ENCODE assay signal across 8 cellular contexts in genomic region chr2:172098650-172099471, GRCh38. TPM values are rescaled to one million over a fixed set of nuclear protein-coding genes. Genes with fewer than 3 reads are reported as not detected.
A peak's percentile ranks its signal among the peaks of the same experiment; 100 is the strongest.
DNase-seq lines count a peak whose midpoint lies in the region; ATAC-seq and TF ChIP-seq lines count a peak whose summit lies in the region.

No MANE protein-coding gene starts in this region.

- H3K4me3 Mint-ChIP-seq in activated CD8-positive, alpha-beta memory T cell treated with anti-CD3 and anti-CD28 coated beads, Interleukin-2, amount 10 ng/mL, durations not matched to agents 7 days and 5 days, result peak overlapping the region; percentile 18

- ATAC-seq in activated CD8-positive, alpha-beta memory T cell treated with anti-CD3 and anti-CD28 coated beads, Interleukin-2, amount 10 ng/mL, durations not matched to agents 7 days and 5 days, result peak; percentile 11
- ATAC-seq in sciatic nerve, result no peak
- no peak for ATAC-seq in left lobe of liver

- H3K9me3 ChIP-seq in BLaER1 treated with 17β-estradiol and CSF1 and Interleukin-3, amounts not matched to agents 10 nM and 100 nM (replicated peaks in 1 of 11), result no peaks in the 10 kb centered on the region
- H3K9me3 ChIP-seq in HEK293 (ENCODE audit: control insufficient read depth, insufficient read depth, low read depth, low read length), result no peaks in the 10 kb centered on the region

- no peaks in the 10 kb centered on the region for H3K9me3 Mint-ChIP-seq in activated CD8-positive, alpha-beta memory T cell treated with anti-CD3 and anti-CD28 coated beads, Interleukin-2, amount 10 ng/mL, durations not matched to agents 7 days and 5 days (ENCODE audit: low read depth)

- H3K36me3 ChIP-seq in BLaER1 treated with 17β-estradiol and CSF1 and Interleukin-3, amounts not matched to agents 10 nM and 100 nM, result no peaks in the 10 kb centered on the region
- peaks cover 0 to 22% of the 10 kb centered on the region in 2 experiments; a peak in 1 of 3 replicates for H3K36me3 ChIP-seq in HEK293 (ENCODE audit: control insufficient read depth in 2 of 2, insufficient read depth in 1 of 2, low read length in 2 of 2)

- H4K20me1 ChIP-seq in BLaER1 treated with 17β-estradiol and CSF1 and Interleukin-3, amounts not matched to agents 10 nM and 100 nM, result peaks cover 6 to 96% (median 90%) of the 10 kb centered on the region in 11 experiments; a peak in 20 of 22 replicates

- intact Hi-C loops in sciatic nerve (cut with DNase I), result no loop called here

- peak overlapping the region; percentile 3 for H3K27ac Mint-ChIP-seq in activated CD8-positive, alpha-beta memory T cell treated with anti-CD3 and anti-CD28 coated beads, Interleukin-2, amount 10 ng/mL, durations not matched to agents 7 days and 5 days

- no peak for DNase-seq in activated CD8-positive, alpha-beta memory T cell treated with anti-CD3 and anti-CD28 coated beads, Interleukin-2, amount 10 ng/mL, durations not matched to agents 7 days and 5 days
- DNase-seq in foreskin melanocyte, result peak; percentile 65
- peak; percentile 65 for DNase-seq in sciatic nerve (ENCODE audit: low spot score)
- DNase-seq in putamen (ENCODE audit: low spot score), result no peak
- no peak for DNase-seq in D341Med (ENCODE audit: low spot score)
- DNase-seq in left lobe of liver (ENCODE audit: low spot score), result no peak

- peak overlapping the region in 8 of 10 experiments; percentile 10 to 63 (median 42); a peak in 13 of 20 replicates for H3K4me3 ChIP-seq in BLaER1 treated with 17β-estradiol and CSF1 and Interleukin-3, amounts not matched to agents 10 nM and 100 nM
- peak overlapping the region; percentile 67 for H3K4me3 ChIP-seq in HEK293 (ENCODE audit: low read depth, low read length)

- CTCF ChIA-PET in HEK293 (lab: Yijun Ruan, JAX), result interaction anchor here (0.6 to 1.4 kb wide), 6 partner anchors 17 to 395 kb away, joined by 3 to 4 read pairs (median 3); no protein-coding TSS in a partner anchor
- CTCF ChIA-PET in activated CD8-positive, alpha-beta memory T cell treated with anti-CD3 and anti-CD28 coated beads, Interleukin-2, amount 10 ng/mL, durations not matched to agents 7 days and 5 days (lab: Charles Lee), result interaction anchor here (0.6 to 2.3 kb wide), 7 partner anchors 11 to 164 kb away, joined by 3 to 10 read pairs (median 3); partner anchors contain the start of gene DLX1

- peaks cover 99 to 100% (median 100%) of the 10 kb centered on the region in 11 experiments for H3K27me3 ChIP-seq in BLaER1 treated with 17β-estradiol and CSF1 and Interleukin-3, amounts not matched to agents 10 nM and 100 nM

- H3K4me1 Mint-ChIP-seq in activated CD8-positive, alpha-beta memory T cell treated with anti-CD3 and anti-CD28 coated beads, Interleukin-2, amount 10 ng/mL, durations not matched to agents 7 days and 5 days, result peaks cover 52% of the 10 kb centered on the region

- peaks cover 80% of the 10 kb centered on the region for H3K27me3 Mint-ChIP-seq in activated CD8-positive, alpha-beta memory T cell treated with anti-CD3 and anti-CD28 coated beads, Interleukin-2, amount 10 ng/mL, durations not matched to agents 7 days and 5 days

- peak; percentile 5; the same call in 1 of the 2 replicates for TF ChIP-seq CTCF in HEK293 (tag by site-specific recombination; IDR thresholded peaks at IDR 0.05)

- H3K27ac ChIP-seq in BLaER1 treated with 17β-estradiol and CSF1 and Interleukin-3, amounts not matched to agents 10 nM and 100 nM, result no peak overlapping the region
- H3K27ac ChIP-seq in HEK293 (ENCODE audit: extremely low read depth, low read depth, low read length), result peak overlapping the region; percentile 99

- peak overlapping the region in 10 of 11 experiments; percentile 33 to 94 (median 74); a peak in 19 of 22 replicates for H3K4me2 ChIP-seq in BLaER1 treated with 17β-estradiol and CSF1 and Interleukin-3, amounts not matched to agents 10 nM and 100 nM

- H3K9ac ChIP-seq in BLaER1 treated with 17β-estradiol and CSF1 and Interleukin-3, amounts not matched to agents 10 nM and 100 nM, result 0 out of 22 replicates have a peak overlapping the region, but pooled peaks of 1 of the 11 experiments have one; percentile 13

- H3K36me3 Mint-ChIP-seq in activated CD8-positive, alpha-beta memory T cell treated with anti-CD3 and anti-CD28 coated beads, Interleukin-2, amount 10 ng/mL, durations not matched to agents 7 days and 5 days, result peaks cover 3% of the 10 kb centered on the region

- H3K4me1 ChIP-seq in BLaER1 treated with 17β-estradiol and CSF1 and Interleukin-3, amounts not matched to agents 10 nM and 100 nM, result peaks cover 49 to 82% (median 68%) of the 10 kb centered on the region in 10 experiments
- peaks cover 19% of the 10 kb centered on the region for H3K4me1 ChIP-seq in HEK293 (ENCODE audit: control insufficient read depth, insufficient read depth, low read length)

- POLR2A ChIA-PET in HEK293 (lab: Yijun Ruan, JAX), result interaction anchor here (0.6 to 8.7 kb wide), 7 partner anchors 15 to 211 kb away, joined by 3 to 147 read pairs (median 6); partner anchors contain the start of genes DLX1, HAT1 and SLC25A12

TF ChIP-seq in HEK293, 187 proteins besides CTCF, POLR2A, EP300 and RAD21 (continues in another document):
- TF ChIP-seq ZSCAN16 (tag by site-specific recombination; IDR thresholded peaks at IDR 0.05), result peak; percentile 44; the same call in 1 of the 2 replicates
- TF ChIP-seq ZNF704 (tag by site-specific recombination; IDR thresholded peaks at IDR 0.05), result no peak
- TF ChIP-seq ZNF514 (tag by site-specific recombination; IDR thresholded peaks at IDR 0.05), result no peak
- peak; percentile 39; the same call in 1 of the 2 replicates for TF ChIP-seq SP3 (tag by site-specific recombination; IDR thresholded peaks at IDR 0.05)
- peak; percentile 83 for TF ChIP-seq ZNF398 (tag by site-specific recombination; IDR thresholded peaks at IDR 0.05)
- TF ChIP-seq, protein P1, sequence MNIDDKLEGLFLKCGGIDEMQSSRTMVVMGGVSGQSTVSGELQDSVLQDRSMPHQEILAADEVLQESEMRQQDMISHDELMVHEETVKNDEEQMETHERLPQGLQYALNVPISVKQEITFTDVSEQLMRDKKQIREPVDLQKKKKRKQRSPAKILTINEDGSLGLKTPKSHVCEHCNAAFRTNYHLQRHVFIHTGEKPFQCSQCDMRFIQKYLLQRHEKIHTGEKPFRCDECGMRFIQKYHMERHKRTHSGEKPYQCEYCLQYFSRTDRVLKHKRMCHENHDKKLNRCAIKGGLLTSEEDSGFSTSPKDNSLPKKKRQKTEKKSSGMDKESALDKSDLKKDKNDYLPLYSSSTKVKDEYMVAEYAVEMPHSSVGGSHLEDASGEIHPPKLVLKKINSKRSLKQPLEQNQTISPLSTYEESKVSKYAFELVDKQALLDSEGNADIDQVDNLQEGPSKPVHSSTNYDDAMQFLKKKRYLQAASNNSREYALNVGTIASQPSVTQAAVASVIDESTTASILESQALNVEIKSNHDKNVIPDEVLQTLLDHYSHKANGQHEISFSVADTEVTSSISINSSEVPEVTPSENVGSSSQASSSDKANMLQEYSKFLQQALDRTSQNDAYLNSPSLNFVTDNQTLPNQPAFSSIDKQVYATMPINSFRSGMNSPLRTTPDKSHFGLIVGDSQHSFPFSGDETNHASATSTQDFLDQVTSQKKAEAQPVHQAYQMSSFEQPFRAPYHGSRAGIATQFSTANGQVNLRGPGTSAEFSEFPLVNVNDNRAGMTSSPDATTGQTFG (tag by site-specific recombination; IDR thresholded peaks at IDR 0.05; ENCODE audit: borderline replicate concordance), result no peak
- TF ChIP-seq SP7 (tag by site-specific recombination; IDR thresholded peaks at IDR 0.05), result peak; percentile 81
- peak; percentile 60 for TF ChIP-seq ZNF692 (tag by site-specific recombination; IDR thresholded peaks at IDR 0.05)

RNA-seq across cellular contexts. Expression of gene DLX2, which starts 3.8 kb away (rescaled TPM):
- total RNA-seq in activated CD8-positive, alpha-beta memory T cell treated with anti-CD3 and anti-CD28 coated beads, Interleukin-2, amount 10 ng/mL, durations not matched to agents 7 days and 5 days, result under 1 TPM in 1 of 2 experiments, not detected in 1; 0.12 TPM
- 0.27 TPM for total RNA-seq in sciatic nerve
- not detected for total RNA-seq in left lobe of liver

RNA-seq across cellular contexts. Expression of gene DLX1, which starts 13.6 kb away (rescaled TPM):
- total RNA-seq in activated CD8-positive, alpha-beta memory T cell treated with anti-CD3 and anti-CD28 coated beads, Interleukin-2, amount 10 ng/mL, durations not matched to agents 7 days and 5 days, result not detected
- 0.94 TPM for total RNA-seq in sciatic nerve
- total RNA-seq in left lobe of liver, result not detected

Comparison
In these comparisons a context has a peak if more than half of its experiments do, and no peak if none do; other contexts are left out.
1. DNase-seq: peak in foreskin melanocyte (single experiment) and sciatic nerve (single experiment); none in activated CD8-positive, alpha-beta memory T cell treated with anti-CD3 and anti-CD28 coated beads, Interleukin-2, amount 10 ng/mL, durations not matched to agents 7 days and 5 days (single experiment), putamen (single experiment), D341Med (single experiment) and left lobe of liver (single experiment).